Comparison of ENCODE assay signal across 29 cellular contexts in genomic region chr10:103733002-103733419, GRCh38.
DNase-seq lines count a peak whose midpoint lies in the region; ATAC-seq and TF ChIP-seq lines count a peak whose summit lies in the region.
"Had no signal": no experiment of that assay in that cellular context is flagged by ENCODE, and none has a peak within 500 bp of the region (broad histone marks: within the 10 kb centered on the region; RNA-seq: fewer than 3 reads in every experiment).

No MANE protein-coding gene starts in this region.

- H3K27me3 ChIP-seq in trophoblast cell (ENCODE audit: insufficient read depth, low read length) (no peaks in the 10 kb centered on the region), sigmoid colon (no peaks in the 10 kb centered on the region)
- H3K27me3 ChIP-seq: spleen, transverse colon had no signal

- H3K4me2 ChIP-seq in trophoblast cell (ENCODE audit: low read length): peak overlapping the region; percentile 26

- no peaks in the 10 kb centered on the region for H3K9me3 ChIP-seq in HEK293 (ENCODE audit: control insufficient read depth, insufficient read depth, low read depth, low read length)
- peaks cover 1% of the 10 kb centered on the region for H3K9me3 ChIP-seq in trophoblast cell (ENCODE audit: insufficient read depth, low read depth, low read length)
- H3K9me3 ChIP-seq in sigmoid colon: no peaks in the 10 kb centered on the region
- H3K9me3 ChIP-seq: mucosa of descending colon, spleen, transverse colon had no signal

- no peaks in the 10 kb centered on the region for H3K27me3 Mint-ChIP-seq in WTC11 (ENCODE audit: low read depth)
- H3K27me3 Mint-ChIP-seq: activated CD4-positive, alpha-beta T cell treated with anti-CD3 and anti-CD28 coated beads for 36 hours; central memory CD8-positive, alpha-beta T cell; T-helper 17 cell had no signal

- H3K4me3 Mint-ChIP-seq in WTC11: no peak overlapping the region
- H3K4me3 Mint-ChIP-seq: activated CD4-positive, alpha-beta T cell treated with anti-CD3 and anti-CD28 coated beads for 36 hours; activated naive CD8-positive, alpha-beta T cell treated with anti-CD3 and anti-CD28 coated beads, Interleukin-2, amount 10 ng/mL, durations not matched to agents 7 days and 5 days; central memory CD8-positive, alpha-beta T cell; natural killer cell treated with Interleukin-12 subunit alpha and Interleukin-12 subunit beta and Interleukin-15 and Interleukin-18, amount 100 ng/mL, for 72 hours; T-helper 17 cell had no signal

- no peak for TF ChIP-seq EP300 in sigmoid colon (IDR thresholded peaks at IDR 0.05)

- H3K27ac Mint-ChIP-seq in WTC11: no peak overlapping the region
- H3K27ac Mint-ChIP-seq: activated CD4-positive, alpha-beta T cell treated with anti-CD3 and anti-CD28 coated beads for 36 hours; activated naive CD8-positive, alpha-beta T cell treated with anti-CD3 and anti-CD28 coated beads, Interleukin-2, amount 10 ng/mL, durations not matched to agents 7 days and 5 days; natural killer cell treated with Interleukin-12 subunit alpha and Interleukin-12 subunit beta and Interleukin-15 and Interleukin-18, amount 100 ng/mL, for 72 hours; T-helper 17 cell had no signal

- H2AFZ ChIP-seq in trophoblast cell (ENCODE audit: insufficient read depth, low read length, poor library complexity): no peak overlapping the region
- H2AFZ ChIP-seq: parathyroid adenoma had no signal

- H3K4me1 ChIP-seq in HEK293 (ENCODE audit: control insufficient read depth, insufficient read depth, low read length) (no peaks in the 10 kb centered on the region), trophoblast cell (ENCODE audit: control insufficient read depth in 1 of 2, insufficient read depth in 2 of 2, low read length in 2 of 2) (peaks cover 37 to 42% of the 10 kb centered on the region in 2 experiments), sigmoid colon (peaks cover 0 to 7% (median 3%) of the 10 kb centered on the region in 4 donors)

- peaks cover 3% of the 10 kb centered on the region for H3K79me2 ChIP-seq in trophoblast cell (ENCODE audit: control insufficient read depth, insufficient read depth, low read length, poor library complexity)
- H3K79me2 ChIP-seq: parathyroid adenoma had no signal

- no peak for TF ChIP-seq CTCF in HEK293 (tag by site-specific recombination; IDR thresholded peaks at IDR 0.05)
- no peak for TF ChIP-seq CTCF in WTC11 (IDR thresholded peaks at IDR 0.05)
- TF ChIP-seq CTCF in sigmoid colon (IDR thresholded peaks at IDR 0.05): no peak

- H3K4me3 ChIP-seq in HEK293 (ENCODE audit: low read depth, low read length) (no peak overlapping the region), trophoblast cell (ENCODE audit: low read depth, low read length) (no peak overlapping the region), sigmoid colon (no peak overlapping the region)
- H3K4me3 ChIP-seq: mucosa of descending colon, SK-N-MC, spleen, transverse colon had no signal

- POLR2A ChIA-PET in HEK293 (lab: Yijun Ruan, JAX): no interaction called here
- POLR2A ChIA-PET in WTC11 (lab: Charles Lee): interaction anchor here (1.6 kb wide), 1 partner anchor 25 kb away, joined by 3 read pairs; no protein-coding TSS in a partner anchor

- CTCF ChIA-PET in HEK293 (lab: Yijun Ruan, JAX): interaction anchor here (0.7 to 2.9 kb wide), 4 partner anchors 15 to 153 kb away, joined by 3 to 16 read pairs (median 3); no protein-coding TSS in a partner anchor
- CTCF ChIA-PET in WTC11 (lab: Charles Lee): interaction anchor here (0.8 to 1.8 kb wide), 7 partner anchors 19 to 190 kb away, joined by 3 to 7 read pairs (median 3); partner anchors contain the start of gene SH3PXD2A

- H4K8ac ChIP-seq in trophoblast cell (ENCODE audit: low read depth, low read length): no peak overlapping the region

- H3K27ac ChIP-seq in HEK293 (ENCODE audit: extremely low read depth, low read depth, low read length): no peak overlapping the region
- peak overlapping the region; percentile 81 for H3K27ac ChIP-seq in trophoblast cell (ENCODE audit: low read depth, low read length)
- H3K27ac ChIP-seq in sigmoid colon: no peak overlapping the region
- H3K27ac ChIP-seq: HL-60, parathyroid adenoma, SK-N-MC, spleen, transverse colon had no signal

- no peak overlapping the region for H3K18ac ChIP-seq in trophoblast cell (ENCODE audit: low read length)

- no peak overlapping the region for H3K4ac ChIP-seq in trophoblast cell (ENCODE audit: low read depth, low read length)

- no peaks in the 10 kb centered on the region for H3K9me3 Mint-ChIP-seq in WTC11
- H3K9me3 Mint-ChIP-seq: activated naive CD8-positive, alpha-beta T cell treated with anti-CD3 and anti-CD28 coated beads, Interleukin-2, amount 10 ng/mL, durations not matched to agents 7 days and 5 days; central memory CD8-positive, alpha-beta T cell; natural killer cell treated with Interleukin-12 subunit alpha and Interleukin-12 subunit beta and Interleukin-15 and Interleukin-18, amount 100 ng/mL, for 72 hours had no signal

- no peaks in the 10 kb centered on the region for H3K36me3 Mint-ChIP-seq in WTC11
- H3K36me3 Mint-ChIP-seq: activated naive CD8-positive, alpha-beta T cell treated with anti-CD3 and anti-CD28 coated beads, Interleukin-2, amount 10 ng/mL, durations not matched to agents 7 days and 5 days; natural killer cell treated with Interleukin-12 subunit alpha and Interleukin-12 subunit beta and Interleukin-15 and Interleukin-18, amount 100 ng/mL, for 72 hours had no signal

- no peak overlapping the region for H2AK5ac ChIP-seq in trophoblast cell (ENCODE audit: low read length)

- H3K36me3 ChIP-seq in HEK293 (ENCODE audit: control insufficient read depth in 2 of 2, insufficient read depth in 1 of 2, low read length in 2 of 2): no peaks in the 10 kb centered on the region
- no peaks in the 10 kb centered on the region for H3K36me3 ChIP-seq in trophoblast cell (ENCODE audit: control insufficient read depth in 1 of 2, insufficient read depth in 2 of 2, low read length in 2 of 2)
- no peaks in the 10 kb centered on the region for H3K36me3 ChIP-seq in sigmoid colon
- H3K36me3 ChIP-seq: spleen, transverse colon had no signal

- H2BK5ac ChIP-seq in trophoblast cell (ENCODE audit: low read depth, low read length, poor library complexity): peak overlapping the region; percentile 42

- WGBS in trophoblast cell (ENCODE audit: extremely low coverage, insufficient coverage, insufficient read length): no CpG with 5 or more reads among the region's 6 CpGs
- 70 to 89% methylated on average over 6 of the region's 6 CpGs for WGBS in sigmoid colon, 2 donors

- no peak overlapping the region for H3K23ac ChIP-seq in trophoblast cell (ENCODE audit: low read length)

- no peak overlapping the region for H3K9ac ChIP-seq in trophoblast cell (ENCODE audit: low read length)
- H3K9ac ChIP-seq: parathyroid adenoma had no signal

- no peak overlapping the region for H2BK120ac ChIP-seq in trophoblast cell (ENCODE audit: insufficient read depth, low read length, poor library complexity)

- H2BK12ac ChIP-seq in trophoblast cell (ENCODE audit: low read length): no peak overlapping the region

- peaks cover 48% of the 10 kb centered on the region for H3K4me1 Mint-ChIP-seq in WTC11
- H3K4me1 Mint-ChIP-seq: activated CD4-positive, alpha-beta T cell treated with anti-CD3 and anti-CD28 coated beads for 36 hours; activated naive CD8-positive, alpha-beta T cell treated with anti-CD3 and anti-CD28 coated beads, Interleukin-2, amount 10 ng/mL, durations not matched to agents 7 days and 5 days had no signal

- intact Hi-C loops in sigmoid colon (cut with DNase I): no loop called here

- peaks cover 30% of the 10 kb centered on the region for H3K79me1 ChIP-seq in trophoblast cell (ENCODE audit: low read length)

- no peak for TF ChIP-seq POLR2A in sigmoid colon (IDR thresholded peaks at IDR 0.05)

- no peak overlapping the region for H3K14ac ChIP-seq in trophoblast cell (ENCODE audit: low read length)

- DNase-seq in WTC11 (ENCODE audit: low spot score) (no peak), foreskin melanocyte (peak; percentile 51), trophoblast cell (peak in 1 of 2 donors; percentile 31), sigmoid colon (no peak), cerebellum (ENCODE audit: low spot score) (no peak), NCI-H1417 treated with DMSO at 0.1 percent for 48 hours (lab: John Stamatoyannopoulos, UW) (no peak), KG1 (lab: John Stamatoyannopoulos, UW) (no peak)
- DNase-seq: activated CD4-positive, alpha-beta T cell treated with anti-CD3 and anti-CD28 coated beads for 36 hours; activated gamma-delta T cell; activated naive CD8-positive, alpha-beta T cell treated with anti-CD3 and anti-CD28 coated beads, Interleukin-2, amount 10 ng/mL, durations not matched to agents 7 days and 5 days; activated T-cell treated with anti-CD3 and anti-CD28 coated beads, Interleukin-2, amount 50 U/mL, for 1 hour; COR-L47; glutamatergic neuron; mucosa of descending colon; NCI-H1092; NCI-H1930; NCI-H2227 treated with DMSO at 0.1 percent for 48 hours; NCI-H748 treated with DMSO at 0.1 percent for 48 hours; RPMI8226; spleen; stimulated activated CD4-positive, alpha-beta T cell treated with anti-CD3 and anti-CD28 coated beads, Interleukin-2, amount 100 ng/mL, for 48 hours; T-helper 17 cell; transverse colon had no signal

- ATAC-seq in WTC11: 0 out of 2 replicates have a peak, but pooled peaks have one; percentile 3
- ATAC-seq: activated CD4-positive, alpha-beta T cell treated with anti-CD3 and anti-CD28 coated beads for 36 hours; mucosa of descending colon; natural killer cell treated with Interleukin-12 subunit alpha and Interleukin-12 subunit beta and Interleukin-15 and Interleukin-18, amount 100 ng/mL, for 72 hours; T-helper 17 cell had no signal

- peak overlapping the region; percentile 42 for H4K91ac ChIP-seq in trophoblast cell (ENCODE audit: low read depth, low read length)

- H4K12ac ChIP-seq in trophoblast cell (ENCODE audit: low read depth, low read length): no peak overlapping the region

TF ChIP-seq in HEK293, 187 proteins besides CTCF, POLR2A, EP300 and RAD21 (continues in another document):
- TF ChIP-seq ZNF248 (tag by site-specific recombination; IDR thresholded peaks at IDR 0.05) (no peak), ZNF202 (tag by site-specific recombination; IDR thresholded peaks at IDR 0.05; ENCODE audit: borderline replicate concordance) (no peak)

TF ChIP-seq in WTC11, 78 proteins besides CTCF, POLR2A, EP300 and RAD21 (continues in another document):
- no peak for TF ChIP-seq SMAD4 (CRISPR knock-in tag; IDR thresholded peaks at IDR 0.05)
